In genomic region chr12:10553148-10553547, GRCh38 we compare ENCODE assay signal across 20 cellular contexts. TPM values are rescaled to one million over a fixed set of nuclear protein-coding genes. Genes with fewer than 3 reads are reported as not detected.
"Had no signal": no experiment of that assay in that cellular context is flagged by ENCODE, and none has a peak within 500 bp of the region (broad histone marks: within the 10 kb centered on the region; RNA-seq: fewer than 3 reads in every experiment).

No MANE protein-coding gene starts in this region.

- DNase-seq: activated CD4-positive, alpha-beta T cell treated with anti-CD3 and anti-CD28 coated beads, Interleukin-2, amount 10 ng/mL, durations not matched to agents 7 days and 5 days; activated CD8-positive, alpha-beta memory T cell treated with anti-CD3 and anti-CD28 coated beads for 24 hours; activated effector memory CD4-positive, alpha-beta T cell treated with anti-CD3 and anti-CD28 coated beads, Interleukin-2, amount 50 U/mL, for 16 hours; activated naive CD4-positive, alpha-beta T cell treated with anti-CD3 and anti-CD28 coated beads, Interleukin-2, amount 50 U/mL, for 16 hours; amniotic stem cell; foreskin keratinocyte; glutamatergic neuron; hippocampal formation; stimulated activated CD4-positive, alpha-beta T cell treated with anti-CD3 and anti-CD28 coated beads, Interleukin-2, amount 100 ng/mL, for 24 hours; stomach; testis; upper lobe of left lung had no signal

- H3K27ac Mint-ChIP-seq: activated CD4-positive, alpha-beta T cell treated with anti-CD3 and anti-CD28 coated beads, Interleukin-2, amount 10 ng/mL, durations not matched to agents 7 days and 5 days; progenitor cell of endocrine pancreas; T-helper 1 cell treated with Interleukin-12 subunit alpha and Interleukin-12 subunit beta and Interleukin-4 antibody, amounts not matched to agents 30 μg/mL and 1 μg/mL, for 36 hours had no signal

- H3K4me3 Mint-ChIP-seq: activated CD4-positive, alpha-beta T cell treated with anti-CD3 and anti-CD28 coated beads, Interleukin-2, amount 10 ng/mL, durations not matched to agents 7 days and 5 days; neural crest cell; T-helper 1 cell treated with Interleukin-12 subunit alpha and Interleukin-12 subunit beta and Interleukin-4 antibody, amounts not matched to agents 30 μg/mL and 1 μg/mL, for 36 hours had no signal

- H3K4me1 ChIP-seq: right atrium auricular region, testis, upper lobe of left lung had no signal

- H3K9me3 ChIP-seq: right atrium auricular region, testis, upper lobe of left lung had no signal

- H3K9me3 Mint-ChIP-seq: T-helper 1 cell treated with Interleukin-12 subunit alpha and Interleukin-12 subunit beta and Interleukin-4 antibody, amounts not matched to agents 30 μg/mL and 1 μg/mL, for 36 hours had no signal

- ATAC-seq: foreskin keratinocyte, left lobe of liver had no signal

- H3K4me3 ChIP-seq: lung, right atrium auricular region, stomach, testis, upper lobe of left lung had no signal

- H3K27ac ChIP-seq: foreskin keratinocyte, right atrium auricular region, stomach, testis, upper lobe of left lung had no signal

- H3K27me3 ChIP-seq: foreskin keratinocyte, right atrium auricular region, stomach, testis, upper lobe of left lung had no signal

- H3K4me1 Mint-ChIP-seq: neural crest cell had no signal

- H3K36me3 ChIP-seq: right atrium auricular region, stomach, upper lobe of left lung had no signal

- FAIRE-seq: keratinocyte had no signal

RNA-seq across cellular contexts. Expression of gene EIF2S3B, which starts 47.5 kb away (rescaled TPM):
- total RNA-seq: omental fat pad, right atrium auricular region had no signal
